ENCODE assay signal across 8 cellular contexts in the genomic region with DNA sequence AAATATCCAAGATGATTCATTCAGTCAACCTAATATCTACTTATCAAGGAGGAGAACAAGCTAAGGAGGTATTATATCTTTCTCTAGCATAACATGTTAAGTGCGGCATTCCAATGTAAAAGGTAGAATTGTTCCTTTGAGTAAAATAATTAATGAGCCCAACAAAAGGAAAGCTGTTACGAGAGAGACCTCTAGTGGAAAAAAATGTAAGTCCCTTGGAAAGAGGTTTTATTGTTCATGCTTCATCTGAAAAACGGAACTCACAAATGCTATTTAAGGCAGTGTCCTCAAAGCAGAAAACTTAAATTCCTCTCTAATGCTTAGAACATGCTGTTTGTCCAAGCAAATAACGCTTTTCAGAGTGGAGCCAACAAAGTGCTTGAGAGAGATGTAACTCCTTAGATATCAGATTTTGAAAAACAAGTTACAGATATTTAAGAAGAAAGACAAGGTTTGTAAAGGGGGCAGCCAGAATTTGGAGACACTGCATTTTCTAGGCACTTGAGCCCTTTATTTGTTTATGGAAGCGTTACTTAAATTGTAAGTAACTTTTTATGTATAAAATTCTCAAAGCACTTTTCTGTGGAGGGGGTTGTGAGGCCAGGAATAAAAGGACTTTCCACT.
A peak's percentile ranks its signal among the peaks of the same experiment; 100 is the strongest.
DNase-seq lines count a peak whose midpoint lies in the region; ATAC-seq and TF ChIP-seq lines count a peak whose summit lies in the region.

No MANE protein-coding gene starts in this region.

- no peak overlapping the region for H3K4me3 Mint-ChIP-seq in WTC11
- no peak overlapping the region for H3K4me3 Mint-ChIP-seq in activated naive CD4-positive, alpha-beta T cell treated with anti-CD3 and anti-CD28 coated beads for 36 hours

- no peaks in the 10 kb centered on the region for H3K36me3 ChIP-seq in kidney epithelial cell (ENCODE audit: control insufficient read depth, insufficient read depth, low read length)

- intact Hi-C loops in activated naive CD4-positive, alpha-beta T cell treated with anti-CD3 and anti-CD28 coated beads for 36 hours (cut with micrococcal nuclease) = loop anchor here (1.0 kb wide), 3 partner anchors 1045 to 1884 kb away; no protein-coding TSS in a partner anchor

- DNase-seq in DMS79 (lab: John Stamatoyannopoulos, UW) (peak; percentile 7), NCI-H1694 treated with DMSO at 0.1 percent for 48 hours (lab: John Stamatoyannopoulos, UW) (peak; percentile 68), WTC11 (ENCODE audit: low spot score) (no peak), kidney epithelial cell (ENCODE audit: low read depth) (no peak), GOT3 (lab: John Stamatoyannopoulos, UW) (no peak), activated T-cell treated with anti-CD3 and anti-CD28 coated beads for 4 hours (no peak)
- DNase-seq in activated naive CD4-positive, alpha-beta T cell treated with anti-CD3 and anti-CD28 coated beads for 36 hours = no peak

- no peaks in the 10 kb centered on the region for H3K36me3 Mint-ChIP-seq in WTC11
- H3K36me3 Mint-ChIP-seq in activated naive CD4-positive, alpha-beta T cell treated with anti-CD3 and anti-CD28 coated beads for 36 hours (ENCODE audit: low read depth) = no peaks in the 10 kb centered on the region

- ATAC-seq in GM21786 (IDR thresholded peaks at IDR 0.05; ENCODE audit: unreplicated experiment) = peak; percentile 61
- 0 out of 2 replicates have a peak, but pooled peaks have one; percentile 47 for ATAC-seq in WTC11

- no peak overlapping the region for H3K4me3 ChIP-seq in kidney epithelial cell (ENCODE audit: low read depth, low read length)

- no peaks in the 10 kb centered on the region for H3K27me3 Mint-ChIP-seq in WTC11 (ENCODE audit: low read depth)
- peaks cover 8% of the 10 kb centered on the region for H3K27me3 Mint-ChIP-seq in activated naive CD4-positive, alpha-beta T cell treated with anti-CD3 and anti-CD28 coated beads for 36 hours (ENCODE audit: low read depth)

- no peaks in the 10 kb centered on the region for H3K9me3 Mint-ChIP-seq in WTC11
- no peaks in the 10 kb centered on the region for H3K9me3 Mint-ChIP-seq in activated naive CD4-positive, alpha-beta T cell treated with anti-CD3 and anti-CD28 coated beads for 36 hours

- POLR2A ChIA-PET in WTC11 (lab: Charles Lee) = no interaction called here

- CTCF ChIA-PET in WTC11 (lab: Charles Lee) = no interaction called here
- CTCF ChIA-PET in activated naive CD4-positive, alpha-beta T cell treated with anti-CD3 and anti-CD28 coated beads for 36 hours (lab: Charles Lee) = interaction anchor here (0.7 kb wide), 1 partner anchor 1512 kb away, joined by 3 read pairs; no protein-coding TSS in a partner anchor

- H3K27ac Mint-ChIP-seq in WTC11 = 0 out of 2 replicates have a peak overlapping the region, but pooled peaks have one; percentile 34
- no peak overlapping the region for H3K27ac Mint-ChIP-seq in activated naive CD4-positive, alpha-beta T cell treated with anti-CD3 and anti-CD28 coated beads for 36 hours

- peaks cover 26% of the 10 kb centered on the region for H3K4me1 Mint-ChIP-seq in WTC11
- no peaks in the 10 kb centered on the region for H3K4me1 Mint-ChIP-seq in activated naive CD4-positive, alpha-beta T cell treated with anti-CD3 and anti-CD28 coated beads for 36 hours (ENCODE audit: low read depth)

- H3K27me3 ChIP-seq in kidney epithelial cell (ENCODE audit: control insufficient read depth, insufficient read depth, low read length) = no peaks in the 10 kb centered on the region

- no peak for TF ChIP-seq CTCF in WTC11 (IDR thresholded peaks at IDR 0.05)
- peak; percentile 64 for TF ChIP-seq CTCF in kidney epithelial cell (IDR thresholded peaks at IDR 0.05; ENCODE audit: insufficient read depth, low read length, poor library complexity, severe bottlenecking)

TF ChIP-seq in WTC11, 78 proteins besides CTCF, POLR2A, EP300 and RAD21:
- no peak for TF ChIP-seq RORB (CRISPR knock-in tag; IDR thresholded peaks at IDR 0.05)

Comparison
In these comparisons a context has a peak if more than half of its experiments do, and no peak if none do; other contexts are left out.
1. DNase-seq: peak in DMS79 (single experiment) and NCI-H1694 treated with DMSO at 0.1 percent for 48 hours (single experiment); none in WTC11 (single experiment), kidney epithelial cell (single experiment), activated naive CD4-positive, alpha-beta T cell treated with anti-CD3 and anti-CD28 coated beads for 36 hours (single experiment), GOT3 (single experiment) and activated T-cell treated with anti-CD3 and anti-CD28 coated beads for 4 hours (single experiment).